ENCODE assay signal across 10 cellular contexts in the genomic region with DNA sequence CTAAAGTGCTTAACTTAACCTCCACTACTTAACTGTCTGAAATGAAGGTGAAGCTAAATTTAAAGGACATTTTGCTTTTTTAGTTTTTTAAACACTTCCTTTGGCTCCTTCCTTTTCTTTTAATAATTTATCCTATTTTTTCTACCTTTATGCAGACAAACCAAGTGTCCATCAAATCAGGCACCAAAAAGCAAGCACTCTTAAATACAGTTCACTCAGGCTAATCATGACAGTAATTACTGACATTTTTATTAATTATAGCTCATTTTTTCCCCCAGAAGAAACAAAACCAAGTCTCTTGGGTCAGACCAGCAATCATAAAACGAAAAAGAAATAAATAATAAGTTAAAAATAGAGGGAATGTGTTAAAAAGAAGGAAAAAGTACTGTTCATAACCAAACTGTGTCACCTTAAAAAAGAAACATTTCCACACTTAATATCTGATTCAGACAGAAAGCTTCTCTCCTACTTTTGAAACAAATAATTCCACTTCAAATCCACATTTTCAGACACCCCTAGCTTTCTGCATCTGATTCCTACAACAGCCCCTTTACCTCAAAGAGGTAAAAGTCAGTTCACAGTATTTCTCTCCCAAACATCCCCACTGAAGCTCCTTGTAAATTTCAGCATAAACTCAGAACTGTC. TPM values are rescaled to one million over a fixed set of nuclear protein-coding genes. Genes with fewer than 3 reads are reported as not detected.
DNase-seq lines count a peak whose midpoint lies in the region; ATAC-seq and TF ChIP-seq lines count a peak whose summit lies in the region.
"Had no signal": no experiment of that assay in that cellular context is flagged by ENCODE, and none has a peak within 500 bp of the region (broad histone marks: within the 10 kb centered on the region; RNA-seq: fewer than 3 reads in every experiment).

No MANE protein-coding gene starts in this region.

- H3K9ac ChIP-seq in HUES64 (ENCODE audit: low read depth, low read length) = no peak overlapping the region
- H3K9ac ChIP-seq in neural cell (ENCODE audit: low read length) = no peak overlapping the region

- TF ChIP-seq RAD21 in neural cell (conservative IDR thresholded peaks at IDR 0.05) = no peak

- H3K4me1 ChIP-seq in CD8-positive, alpha-beta memory T cell (ENCODE audit: insufficient read depth, low read length) = peaks cover 12% of the 10 kb centered on the region
- peaks cover 15% of the 10 kb centered on the region for H3K4me1 ChIP-seq in HUES64 (ENCODE audit: insufficient read depth, low read length)
- H3K4me1 ChIP-seq in osteoblast (ENCODE audit: insufficient read depth, low read length) = no peaks in the 10 kb centered on the region

- ATAC-seq in HG03280 (IDR thresholded peaks at IDR 0.05; ENCODE audit: unreplicated experiment) = no peak

- peaks cover 15 to 32% (median 18%) of the 10 kb centered on the region in 3 donors for H3K4me1 Mint-ChIP-seq in CD8-positive, alpha-beta memory T cell

- POLR2A ChIA-PET in CD8-positive, alpha-beta memory T cell (lab: Charles Lee) = interaction anchor here (0.6 to 1.8 kb wide), 4 partner anchors 9 to 160 kb away, joined by 3 to 12 read pairs (median 4); no protein-coding TSS in a partner anchor

- TF ChIP-seq EP300 in neural cell (conservative IDR thresholded peaks at IDR 0.05; ENCODE audit: poor library complexity, severe bottlenecking) = no peak

- no peak overlapping the region for H3K4me2 ChIP-seq in neural cell (ENCODE audit: low read length)
- no peak overlapping the region for H3K4me2 ChIP-seq in osteoblast (ENCODE audit: insufficient read depth, low read length)

- peaks cover 0 to 13% (median 0%) of the 10 kb centered on the region in 3 donors for H3K36me3 Mint-ChIP-seq in CD8-positive, alpha-beta memory T cell

- H3K79me2 ChIP-seq in neural cell (replicated peaks; ENCODE audit: insufficient read depth, low read length) (no peaks in the 10 kb centered on the region), osteoblast (ENCODE audit: insufficient read depth, low read length) (no peaks in the 10 kb centered on the region)

- H3K9me3 Mint-ChIP-seq in CD8-positive, alpha-beta memory T cell = peaks cover 0 to 3% (median 0%) of the 10 kb centered on the region in 5 donors

- H3K9me3 ChIP-seq in CD8-positive, alpha-beta memory T cell (ENCODE audit: low read length) = no peaks in the 10 kb centered on the region
- H3K9me3 ChIP-seq in HUES64 (ENCODE audit: insufficient read depth, low read depth, low read length) (no peaks in the 10 kb centered on the region), neural cell (ENCODE audit: low read length) (no peaks in the 10 kb centered on the region), osteoblast (ENCODE audit: low read depth, low read length) (no peaks in the 10 kb centered on the region)
- H3K9me3 ChIP-seq: SJSA1 had no signal

- H4K20me1 ChIP-seq in neural cell (ENCODE audit: insufficient read depth) (no peaks in the 10 kb centered on the region), osteoblast (ENCODE audit: insufficient read depth, low read length) (no peaks in the 10 kb centered on the region)

- H3K4me3 ChIP-seq in CD8-positive, alpha-beta memory T cell (ENCODE audit: low read length) = peak overlapping the region; percentile 89
- H3K4me3 ChIP-seq in HUES64 (ENCODE audit: low read length) (peak overlapping the region; percentile 96), neural cell (ENCODE audit: low read length) (peak overlapping the region; percentile 69), osteoblast (ENCODE audit: insufficient read depth, low read length) (no peak overlapping the region)
- H3K4me3 ChIP-seq: SJSA1 had no signal

- TF ChIP-seq CTCF in neural cell (IDR thresholded peaks at IDR 0.05; ENCODE audit: poor library complexity, severe bottlenecking) (no peak), osteoblast (IDR thresholded peaks at IDR 0.05; ENCODE audit: extremely low read depth, low read depth, low read length) (no peak)

- H3K27me3 Mint-ChIP-seq in CD8-positive, alpha-beta memory T cell = peaks cover 4 to 10% of the 10 kb centered on the region in 2 donors

- no CpG with 5 or more reads among the region's 1 CpG for WGBS in HUES64

- no peak overlapping the region for H2AFZ ChIP-seq in neural cell (ENCODE audit: low read depth, low read length)
- H2AFZ ChIP-seq in osteoblast (ENCODE audit: low read length) = no peak overlapping the region

- peak overlapping the region in 7 of 8 donors; percentile 99 to 100 (median 100) for H3K27ac Mint-ChIP-seq in CD8-positive, alpha-beta memory T cell

- H3F3A ChIP-seq in neural cell (ENCODE audit: insufficient read depth, low read length, poor library complexity, severe bottlenecking) = peaks cover 1% of the 10 kb centered on the region

- peak overlapping the region; percentile 95 to 100 (median 99) for H3K4me3 Mint-ChIP-seq in CD8-positive, alpha-beta memory T cell

- no peaks in the 10 kb centered on the region for H3K36me3 ChIP-seq in CD8-positive, alpha-beta memory T cell (ENCODE audit: insufficient read depth, low read length)
- H3K36me3 ChIP-seq in HUES64 (ENCODE audit: insufficient read depth, low read length) = no peaks in the 10 kb centered on the region
- H3K36me3 ChIP-seq in neural cell (ENCODE audit: insufficient read depth, low read length) = no peaks in the 10 kb centered on the region
- no peaks in the 10 kb centered on the region for H3K36me3 ChIP-seq in osteoblast (ENCODE audit: insufficient read depth, low read length)
- H3K36me3 ChIP-seq: SJSA1 had no signal

- DNase-seq in CD8-positive, alpha-beta memory T cell = no peak
- no peak for DNase-seq in stimulated activated CD4-positive, alpha-beta T cell treated with anti-CD3 and anti-CD28 coated beads, Interleukin-2, amount 100 ng/mL, for 24 hours
- no peak for DNase-seq in osteoblast (ENCODE audit: insufficient read length, low spot score, missing footprints)
- no peak for DNase-seq in NCI-H526 (lab: John Stamatoyannopoulos, UW)
- DNase-seq: NCI-H1436 had no signal

- CTCF ChIA-PET in CD8-positive, alpha-beta memory T cell (lab: Charles Lee) = interaction anchor here (0.8 to 6.2 kb wide), 9 partner anchors 9 to 382 kb away, joined by 3 to 37 read pairs (median 6); no protein-coding TSS in a partner anchor

- no peak overlapping the region for H3K27ac ChIP-seq in CD8-positive, alpha-beta memory T cell (ENCODE audit: low read depth, low read length)
- H3K27ac ChIP-seq in HUES64 (ENCODE audit: low read depth, low read length) = no peak overlapping the region
- peak overlapping the region; percentile 47 for H3K27ac ChIP-seq in cingulate gyrus (ENCODE audit: low read depth, low read length)
- no peak overlapping the region for H3K27ac ChIP-seq in neural cell (ENCODE audit: low read length)
- no peak overlapping the region for H3K27ac ChIP-seq in osteoblast (ENCODE audit: low read depth, low read length)
- H3K27ac ChIP-seq: SJSA1 had no signal

- no peaks in the 10 kb centered on the region for H3K9me2 ChIP-seq in neural cell (ENCODE audit: insufficient read depth, low read length)

- peaks cover 3% of the 10 kb centered on the region for H3K27me3 ChIP-seq in CD8-positive, alpha-beta memory T cell (ENCODE audit: insufficient read depth, low read length, poor library complexity, severe bottlenecking)
- H3K27me3 ChIP-seq in HUES64 (ENCODE audit: insufficient read depth, low read length) (peaks cover 81% of the 10 kb centered on the region), neural cell (ENCODE audit: insufficient read depth, low read depth, low read length) (peaks cover 67% of the 10 kb centered on the region), osteoblast (ENCODE audit: insufficient read depth, low read length) (peaks cover 89% of the 10 kb centered on the region)

TF ChIP-seq in neural cell, 6 proteins besides CTCF, POLR2A, EP300 and RAD21:
- TF ChIP-seq, protein P1, sequence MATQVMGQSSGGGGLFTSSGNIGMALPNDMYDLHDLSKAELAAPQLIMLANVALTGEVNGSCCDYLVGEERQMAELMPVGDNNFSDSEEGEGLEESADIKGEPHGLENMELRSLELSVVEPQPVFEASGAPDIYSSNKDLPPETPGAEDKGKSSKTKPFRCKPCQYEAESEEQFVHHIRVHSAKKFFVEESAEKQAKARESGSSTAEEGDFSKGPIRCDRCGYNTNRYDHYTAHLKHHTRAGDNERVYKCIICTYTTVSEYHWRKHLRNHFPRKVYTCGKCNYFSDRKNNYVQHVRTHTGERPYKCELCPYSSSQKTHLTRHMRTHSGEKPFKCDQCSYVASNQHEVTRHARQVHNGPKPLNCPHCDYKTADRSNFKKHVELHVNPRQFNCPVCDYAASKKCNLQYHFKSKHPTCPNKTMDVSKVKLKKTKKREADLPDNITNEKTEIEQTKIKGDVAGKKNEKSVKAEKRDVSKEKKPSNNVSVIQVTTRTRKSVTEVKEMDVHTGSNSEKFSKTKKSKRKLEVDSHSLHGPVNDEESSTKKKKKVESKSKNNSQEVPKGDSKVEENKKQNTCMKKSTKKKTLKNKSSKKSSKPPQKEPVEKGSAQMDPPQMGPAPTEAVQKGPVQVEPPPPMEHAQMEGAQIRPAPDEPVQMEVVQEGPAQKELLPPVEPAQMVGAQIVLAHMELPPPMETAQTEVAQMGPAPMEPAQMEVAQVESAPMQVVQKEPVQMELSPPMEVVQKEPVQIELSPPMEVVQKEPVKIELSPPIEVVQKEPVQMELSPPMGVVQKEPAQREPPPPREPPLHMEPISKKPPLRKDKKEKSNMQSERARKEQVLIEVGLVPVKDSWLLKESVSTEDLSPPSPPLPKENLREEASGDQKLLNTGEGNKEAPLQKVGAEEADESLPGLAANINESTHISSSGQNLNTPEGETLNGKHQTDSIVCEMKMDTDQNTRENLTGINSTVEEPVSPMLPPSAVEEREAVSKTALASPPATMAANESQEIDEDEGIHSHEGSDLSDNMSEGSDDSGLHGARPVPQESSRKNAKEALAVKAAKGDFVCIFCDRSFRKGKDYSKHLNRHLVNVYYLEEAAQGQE (IDR thresholded peaks at IDR 0.05; ENCODE audit: borderline replicate concordance) = no peak
- no peak for TF ChIP-seq EZH2 (IDR thresholded peaks at IDR 0.05; ENCODE audit: borderline replicate concordance, insufficient read depth, low read length, poor library complexity, severe bottlenecking)
- no peak for TF ChIP-seq POLR2AphosphoS5 (IDR thresholded peaks at IDR 0.05)
- no peak for TF ChIP-seq MXI1 (conservative IDR thresholded peaks at IDR 0.05; ENCODE audit: poor library complexity, severe bottlenecking)
- no peak for TF ChIP-seq SMC3 (conservative IDR thresholded peaks at IDR 0.05; ENCODE audit: poor library complexity)
- TF ChIP-seq TAF1 (IDR thresholded peaks at IDR 0.05; ENCODE audit: low read depth) = no peak

RNA-seq across cellular contexts. Expression of gene CCND2, which starts 5.5 kb away (rescaled TPM):
- 100 to 1,000 TPM; 784 to 792 TPM for total RNA-seq in CD8-positive, alpha-beta memory T cell
- polyA plus RNA-seq in CD8-positive, alpha-beta memory T cell = 72.4 TPM
- 54.8 TPM for polyA plus RNA-seq in HUES64 (2013, experiment 1 of 2)
- polyA plus RNA-seq in HUES64 (2013, experiment 2 of 2) = 65.7 TPM
- 13.7 and 16.9 TPM in 2 replicates for polyA plus RNA-seq in neural cell
- polyA minus RNA-seq in neural cell = 36.7 and 39.2 TPM in 2 replicates
- 1.5 and 2.5 TPM in 2 replicates for total RNA-seq in osteoblast

RNA-seq across cellular contexts. Expression of gene TIGAR, which starts 53.0 kb away (rescaled TPM):
- total RNA-seq in CD8-positive, alpha-beta memory T cell = 10 to 100 TPM; 22.8 to 29.6 TPM
- 4.2 TPM for polyA plus RNA-seq in CD8-positive, alpha-beta memory T cell
- polyA plus RNA-seq in HUES64 (2013, experiment 1 of 2) = 11.1 TPM
- polyA plus RNA-seq in HUES64 (2013, experiment 2 of 2) = 16.4 TPM
- 9.0 and 10.0 TPM in 2 replicates for polyA plus RNA-seq in neural cell
- 8.3 and 9.5 TPM in 2 replicates for polyA minus RNA-seq in neural cell
- total RNA-seq in osteoblast = 11.2 and 11.6 TPM in 2 replicates

Comparison
In these comparisons a context has a peak if more than half of its experiments do, and no peak if none do; other contexts are left out.
1. RNA of gene CCND2, which starts 5.5 kb away (total RNA-seq): 784 to 792 TPM in CD8-positive, alpha-beta memory T cell; 1.5 to 2.5 TPM in osteoblast; every median in the first group is over 100 times any median in the second.